ENCODE assay signal across 8 cellular contexts in the genomic region with DNA sequence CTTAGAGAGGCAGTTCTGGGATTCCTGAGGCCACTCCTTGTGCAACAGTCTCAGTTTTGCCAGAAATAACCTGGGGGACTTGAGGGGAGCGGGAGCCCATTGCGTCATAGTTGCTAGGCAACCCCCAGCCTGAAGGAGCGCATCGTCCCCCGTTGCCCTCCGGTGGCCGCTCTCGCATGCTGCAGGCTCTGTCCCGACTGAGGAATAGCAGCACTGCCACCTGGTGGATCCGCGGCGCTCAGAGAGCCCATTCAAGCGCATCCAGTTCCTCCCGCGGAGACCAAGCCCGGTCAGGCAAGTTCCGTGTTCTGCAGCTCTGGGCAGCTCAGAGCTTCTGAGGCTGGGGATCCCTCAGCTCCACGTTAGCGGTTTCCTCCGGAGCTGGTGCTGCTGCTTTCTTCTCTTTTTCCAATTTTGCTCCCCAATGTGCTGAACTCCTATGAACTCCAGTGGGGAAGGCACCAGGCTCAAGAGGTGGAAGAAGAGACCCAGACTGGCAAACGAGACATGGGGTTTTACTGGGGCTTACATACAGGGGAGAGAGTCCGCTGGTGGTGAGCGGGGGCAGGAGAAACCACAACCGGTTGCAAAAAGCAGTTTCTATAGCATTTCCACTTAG. TPM values are rescaled to one million over a fixed set of nuclear protein-coding genes. Genes with fewer than 3 reads are reported as not detected.
A peak's percentile ranks its signal among the peaks of the same experiment; 100 is the strongest.
DNase-seq lines count a peak whose midpoint lies in the region; ATAC-seq and TF ChIP-seq lines count a peak whose summit lies in the region.

No MANE protein-coding gene starts in this region.

- H3K27ac ChIP-seq in SK-N-SH (ENCODE audit: low read depth in 2 of 2, low read length in 1 of 2) (no peak overlapping the region), uterus (peak overlapping the region; percentile 9 to 79)

- H3K36me3 ChIP-seq in SK-N-SH (replicated peaks in 1 of 2; ENCODE audit: control insufficient read depth in 1 of 2, insufficient read depth in 2 of 2, low read length in 1 of 2) = no peaks in the 10 kb centered on the region
- H3K36me3 ChIP-seq in uterus = no peaks in the 10 kb centered on the region

- H2AFZ ChIP-seq in SK-N-SH (ENCODE audit: low read depth) = no peak overlapping the region

- H3K79me2 ChIP-seq in SK-N-SH (ENCODE audit: insufficient read depth) = no peaks in the 10 kb centered on the region

- no peaks in the 10 kb centered on the region for H3K9me3 Mint-ChIP-seq in activated naive CD4-positive, alpha-beta T cell treated with anti-CD3 and anti-CD28 coated beads, Interleukin-2, amount 10 ng/mL, durations not matched to agents 7 days and 5 days

- H3K4me1 ChIP-seq in SK-N-SH (ENCODE audit: control insufficient read depth in 1 of 2, insufficient read depth in 2 of 2, low read depth in 1 of 2, low read length in 1 of 2) (peaks cover 13 to 20% of the 10 kb centered on the region in 2 experiments; a peak in 3 of 4 replicates), uterus (peaks cover 0 to 4% of the 10 kb centered on the region in 2 donors)

- H3K4me2 ChIP-seq in SK-N-SH = peak overlapping the region; percentile 40; the same call in 1 of the 2 replicates

- no peak overlapping the region for H3K27ac Mint-ChIP-seq in activated naive CD4-positive, alpha-beta T cell treated with anti-CD3 and anti-CD28 coated beads, Interleukin-2, amount 10 ng/mL, durations not matched to agents 7 days and 5 days

- H3K9me3 ChIP-seq in SK-N-SH = no peaks in the 10 kb centered on the region
- no peaks in the 10 kb centered on the region for H3K9me3 ChIP-seq in uterus

- WGBS in SK-N-SH (ENCODE audit: low lambda C conversion rate) = 29% methylated on average over 8 of the region's 24 CpGs

- H3K4me3 Mint-ChIP-seq in activated naive CD4-positive, alpha-beta T cell treated with anti-CD3 and anti-CD28 coated beads, Interleukin-2, amount 10 ng/mL, durations not matched to agents 7 days and 5 days = no peak overlapping the region

- POLR2A ChIA-PET in SK-N-SH (lab: Yijun Ruan, JAX) = interaction anchor here (0.7 kb wide), 1 partner anchor 71 kb away, joined by 3 read pairs; a partner anchor contains a TSS

- H3K4me3 ChIP-seq in SK-N-SH (ENCODE audit: low read depth in 2 of 2, low read length in 1 of 2) = peak overlapping the region in 1 of 2 experiments; percentile 39; a peak in 1 of 4 replicates
- no peak overlapping the region for H3K4me3 ChIP-seq in uterus

- peak; percentile 93 for TF ChIP-seq RAD21 in SK-N-SH (IDR thresholded peaks at IDR 0.05; ENCODE audit: low read length)

- peak in 1 of 2 donors; percentile 29 for TF ChIP-seq POLR2A in uterus (IDR thresholded peaks at IDR 0.05)

- in situ Hi-C loops in GM13976 (cut with MboI; ENCODE audit: low sequenced_read_pairs, unreplicated experiment) = no loop called here

- peak; percentile 97 for TF ChIP-seq CTCF in GM13976 (IDR thresholded peaks at IDR 0.05; ENCODE audit: borderline replicate concordance, control extremely low read depth, extremely low read depth, insufficient read depth, missing control alignments)
- TF ChIP-seq CTCF in SK-N-SH (IDR thresholded peaks at IDR 0.05) = peak; percentile 98
- peak; percentile 97 to 100 (median 100) for TF ChIP-seq CTCF in uterus (IDR thresholded peaks at IDR 0.05)

- TF ChIP-seq EP300 in SK-N-SH (IDR thresholded peaks at IDR 0.05; ENCODE audit: borderline replicate concordance in 1 of 2, low read depth in 1 of 2, low read length in 1 of 2) = no peak

- H3K27me3 ChIP-seq in SK-N-SH (ENCODE audit: insufficient read depth) (no peaks in the 10 kb centered on the region; the same call in 1 of the 2 replicates), uterus (no peaks in the 10 kb centered on the region)

- H4K20me1 ChIP-seq in SK-N-SH (ENCODE audit: insufficient read depth) = no peaks in the 10 kb centered on the region

- H3K27me3 Mint-ChIP-seq in activated naive CD4-positive, alpha-beta T cell treated with anti-CD3 and anti-CD28 coated beads, Interleukin-2, amount 10 ng/mL, durations not matched to agents 7 days and 5 days = peaks cover 35% of the 10 kb centered on the region

- no peak overlapping the region for H3K9ac ChIP-seq in SK-N-SH

- intact Hi-C loops in head of caudate nucleus (cut with DNase I) (no loop called here), posterior vena cava (cut with DNase I) (loop anchor here in 1 of 2 donors (10.0 kb wide), 1 partner anchor 98 kb away; a partner anchor contains a TSS), uterus (cut with DNase I; ENCODE audit: low total_unique reads) (loop anchor here (2.0 kb wide), 1 partner anchor 102 kb away; no protein-coding TSS in a partner anchor)

- no peaks in the 10 kb centered on the region for H3K36me3 Mint-ChIP-seq in activated naive CD4-positive, alpha-beta T cell treated with anti-CD3 and anti-CD28 coated beads, Interleukin-2, amount 10 ng/mL, durations not matched to agents 7 days and 5 days

- H3F3A ChIP-seq in SK-N-SH (replicated peaks; ENCODE audit: insufficient read depth) = peaks cover 10% of the 10 kb centered on the region

- peak; percentile 95 for DNase-seq in GM13976 (ENCODE audit: low spot score)
- DNase-seq in NCI-H128 (lab: John Stamatoyannopoulos, UW; ENCODE audit: unreplicated experiment) = peak; percentile 63
- peak; percentile 95 for DNase-seq in SK-N-SH
- peak; percentile 95 for DNase-seq in activated naive CD4-positive, alpha-beta T cell treated with anti-CD3 and anti-CD28 coated beads, Interleukin-2, amount 10 ng/mL, durations not matched to agents 7 days and 5 days
- peak; percentile 90 to 99 (median 96) for DNase-seq in head of caudate nucleus
- DNase-seq in posterior vena cava (ENCODE audit: low spot score) = peak; percentile 99
- DNase-seq in uterus = peak; percentile 99

- no peaks in the 10 kb centered on the region for H3K9me2 ChIP-seq in SK-N-SH

- CTCF ChIA-PET in SK-N-SH (lab: Yijun Ruan, JAX) = interaction anchor here (0.6 to 7.3 kb wide), 42 partner anchors 9 to 865 kb away, joined by 3 to 95 read pairs (median 4); a partner anchor contains a TSS
- CTCF ChIA-PET in activated naive CD4-positive, alpha-beta T cell treated with anti-CD3 and anti-CD28 coated beads, Interleukin-2, amount 10 ng/mL, durations not matched to agents 7 days and 5 days (lab: Charles Lee) = interaction anchor here (0.7 to 5.6 kb wide), 16 partner anchors 9 to 240 kb away, joined by 3 to 72 read pairs (median 4); a partner anchor contains a TSS

- ATAC-seq in HG02763 (IDR thresholded peaks at IDR 0.05; ENCODE audit: unreplicated experiment) = peak; percentile 98

- H3K4me1 Mint-ChIP-seq in activated naive CD4-positive, alpha-beta T cell treated with anti-CD3 and anti-CD28 coated beads, Interleukin-2, amount 10 ng/mL, durations not matched to agents 7 days and 5 days = peaks cover 3% of the 10 kb centered on the region

TF ChIP-seq in SK-N-SH, 30 proteins besides CTCF, POLR2A, EP300 and RAD21 (continues in another document):
- TF ChIP-seq, protein P1, sequence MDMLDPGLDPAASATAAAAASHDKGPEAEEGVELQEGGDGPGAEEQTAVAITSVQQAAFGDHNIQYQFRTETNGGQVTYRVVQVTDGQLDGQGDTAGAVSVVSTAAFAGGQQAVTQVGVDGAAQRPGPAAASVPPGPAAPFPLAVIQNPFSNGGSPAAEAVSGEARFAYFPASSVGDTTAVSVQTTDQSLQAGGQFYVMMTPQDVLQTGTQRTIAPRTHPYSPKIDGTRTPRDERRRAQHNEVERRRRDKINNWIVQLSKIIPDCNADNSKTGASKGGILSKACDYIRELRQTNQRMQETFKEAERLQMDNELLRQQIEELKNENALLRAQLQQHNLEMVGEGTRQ (IDR thresholded peaks at IDR 0.05; ENCODE audit: borderline replicate concordance, low read depth, low read length) = no peak
- TF ChIP-seq TAF1 (IDR thresholded peaks at IDR 0.05; ENCODE audit: borderline replicate concordance, low read depth, low read length) (no peak), TCF12 (IDR thresholded peaks at IDR 0.05) (no peak), FOSL2 (IDR thresholded peaks at IDR 0.05; ENCODE audit: borderline replicate concordance, low read depth) (no peak), RCOR1 (IDR thresholded peaks at IDR 0.05; ENCODE audit: low read length) (no peak), ELF1 (IDR thresholded peaks at IDR 0.05) (no peak), NRF1 (IDR thresholded peaks at IDR 0.05; ENCODE audit: low read depth, low read length) (no peak)
- TF ChIP-seq, protein P2, sequence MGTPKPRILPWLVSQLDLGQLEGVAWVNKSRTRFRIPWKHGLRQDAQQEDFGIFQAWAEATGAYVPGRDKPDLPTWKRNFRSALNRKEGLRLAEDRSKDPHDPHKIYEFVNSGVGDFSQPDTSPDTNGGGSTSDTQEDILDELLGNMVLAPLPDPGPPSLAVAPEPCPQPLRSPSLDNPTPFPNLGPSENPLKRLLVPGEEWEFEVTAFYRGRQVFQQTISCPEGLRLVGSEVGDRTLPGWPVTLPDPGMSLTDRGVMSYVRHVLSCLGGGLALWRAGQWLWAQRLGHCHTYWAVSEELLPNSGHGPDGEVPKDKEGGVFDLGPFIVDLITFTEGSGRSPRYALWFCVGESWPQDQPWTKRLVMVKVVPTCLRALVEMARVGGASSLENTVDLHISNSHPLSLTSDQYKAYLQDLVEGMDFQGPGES (IDR thresholded peaks at IDR 0.05; ENCODE audit: low read depth, low read length) = no peak
- TF ChIP-seq, protein P3, sequence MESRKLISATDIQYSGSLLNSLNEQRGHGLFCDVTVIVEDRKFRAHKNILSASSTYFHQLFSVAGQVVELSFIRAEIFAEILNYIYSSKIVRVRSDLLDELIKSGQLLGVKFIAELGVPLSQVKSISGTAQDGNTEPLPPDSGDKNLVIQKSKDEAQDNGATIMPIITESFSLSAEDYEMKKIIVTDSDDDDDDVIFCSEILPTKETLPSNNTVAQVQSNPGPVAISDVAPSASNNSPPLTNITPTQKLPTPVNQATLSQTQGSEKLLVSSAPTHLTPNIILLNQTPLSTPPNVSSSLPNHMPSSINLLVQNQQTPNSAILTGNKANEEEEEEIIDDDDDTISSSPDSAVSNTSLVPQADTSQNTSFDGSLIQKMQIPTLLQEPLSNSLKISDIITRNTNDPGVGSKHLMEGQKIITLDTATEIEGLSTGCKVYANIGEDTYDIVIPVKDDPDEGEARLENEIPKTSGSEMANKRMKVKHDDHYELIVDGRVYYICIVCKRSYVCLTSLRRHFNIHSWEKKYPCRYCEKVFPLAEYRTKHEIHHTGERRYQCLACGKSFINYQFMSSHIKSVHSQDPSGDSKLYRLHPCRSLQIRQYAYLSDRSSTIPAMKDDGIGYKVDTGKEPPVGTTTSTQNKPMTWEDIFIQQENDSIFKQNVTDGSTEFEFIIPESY (IDR thresholded peaks at IDR 0.05; ENCODE audit: borderline replicate concordance, low read depth) = no peak

RNA-seq across cellular contexts. Expression of a gene that starts 15.1 kb away (rescaled TPM):
- polyA plus RNA-seq in SK-N-SH (2012; rRNA removed) = 12.2 and 12.3 TPM in 2 replicates
- 3.9 and 5.1 TPM in 2 replicates for polyA plus RNA-seq in SK-N-SH (2012; cell fraction: cytosol; rRNA removed)
- 53.0 and 74.5 TPM in 2 replicates for polyA plus RNA-seq in SK-N-SH (2012; cell fraction: nucleus; rRNA removed)
- 10 to 100 TPM in 1 of 2 donors, 1 to 10 TPM in 1; 6.2 to 10.1 TPM for total RNA-seq in posterior vena cava
- total RNA-seq in uterus = 10 to 100 TPM in 1 of 4 donors, 1 to 10 TPM in 3; 2.3 to 29.4 (median 3.5) TPM

RNA-seq across cellular contexts. Expression of a gene that starts 44.9 kb away (rescaled TPM):
- polyA plus RNA-seq in SK-N-SH (2012; rRNA removed) = 22.1 and 22.9 TPM in 2 replicates
- polyA plus RNA-seq in SK-N-SH (2012; cell fraction: cytosol; rRNA removed) = 4.1 and 5.5 TPM in 2 replicates
- polyA plus RNA-seq in SK-N-SH (2012; cell fraction: nucleus; rRNA removed) = 141 and 185 TPM in 2 replicates
- 10 to 100 TPM; 18.6 to 22.4 TPM for total RNA-seq in posterior vena cava
- total RNA-seq in uterus = 10 to 100 TPM in 2 of 4 donors, 1 to 10 TPM in 1, under 1 TPM in 1; 0.51 to 28.0 (median 13.1) TPM

Comparison
In these comparisons a context has a peak if more than half of its experiments do, and no peak if none do; other contexts are left out.
1. H3K27ac ChIP-seq: peak in uterus (2 of 2); none in SK-N-SH (0 of 2).
2. Peak in every context shown above with its lines, with median percentiles within 50 percentile points of each other: DNase-seq and CTCF ChIP-seq.